Comparison of ENCODE assay signal across 11 cellular contexts in genomic region chr22:22460635-22461034, GRCh38. TPM values are rescaled to one million over a fixed set of nuclear protein-coding genes. Genes with fewer than 3 reads are reported as not detected.
DNase-seq lines count a peak whose midpoint lies in the region; ATAC-seq and TF ChIP-seq lines count a peak whose summit lies in the region.
"Had no signal": no experiment of that assay in that cellular context is flagged by ENCODE, and none has a peak within 500 bp of the region (broad histone marks: within the 10 kb centered on the region; RNA-seq: fewer than 3 reads in every experiment).

No MANE protein-coding gene starts in this region.

- H2BK120ac ChIP-seq in mesendoderm (ENCODE audit: low read depth, low read length): no peak overlapping the region

- POLR2A ChIA-PET in Caco-2 (lab: Charles Lee): no interaction called here
- POLR2A ChIA-PET in T-cell (lab: Charles Lee): no interaction called here

- H3K79me1 ChIP-seq in mesendoderm (ENCODE audit: low read length): no peaks in the 10 kb centered on the region

- H3K27me3 Mint-ChIP-seq in Caco-2 (ENCODE audit: insufficient read depth, unreplicated experiment) (peaks cover 2% of the 10 kb centered on the region), T-cell (peaks cover 41% of the 10 kb centered on the region in 2 donors)
- peaks cover 37% of the 10 kb centered on the region for H3K27me3 Mint-ChIP-seq in activated T-cell treated with anti-CD3 and anti-CD28 coated beads, Interleukin-2, amount 50 U/mL, for 72 hours (ENCODE audit: low read depth)

- H4K8ac ChIP-seq in mesendoderm (ENCODE audit: low read depth, low read length): no peak overlapping the region

- H2BK15ac ChIP-seq in mesendoderm (replicated peaks; ENCODE audit: low read depth): no peak overlapping the region

- H3K4me1 ChIP-seq in Caco-2: no peaks in the 10 kb centered on the region
- no peaks in the 10 kb centered on the region for H3K4me1 ChIP-seq in mesendoderm (ENCODE audit: control insufficient read depth, low read depth, low read length)
- no peaks in the 10 kb centered on the region for H3K4me1 ChIP-seq in effector memory CD4-positive, alpha-beta T cell (ENCODE audit: control insufficient read depth, insufficient read depth, low read length, poor library complexity, severe bottlenecking)

- no peak overlapping the region for H3K4me3 Mint-ChIP-seq in Caco-2 (ENCODE audit: unreplicated experiment)
- no peak overlapping the region for H3K4me3 Mint-ChIP-seq in T-cell
- H3K4me3 Mint-ChIP-seq in activated T-cell treated with anti-CD3 and anti-CD28 coated beads, Interleukin-2, amount 50 U/mL, for 72 hours: no peak overlapping the region

- no peak overlapping the region for H3K4me2 ChIP-seq in mesendoderm (ENCODE audit: low read length)

- H3K4me3 ChIP-seq in Caco-2 (ENCODE audit: low read depth, low read length): no peak overlapping the region
- H3K4me3 ChIP-seq in WI38 (ENCODE audit: low read depth, low read length): no peak overlapping the region
- no peak overlapping the region for H3K4me3 ChIP-seq in mesendoderm (ENCODE audit: low read length)
- no peak overlapping the region for H3K4me3 ChIP-seq in effector memory CD4-positive, alpha-beta T cell (ENCODE audit: insufficient read depth, low read depth, low read length, poor library complexity, severe bottlenecking)

- H3K4ac ChIP-seq in mesendoderm (ENCODE audit: low read depth, low read length): no peak overlapping the region

- no peak overlapping the region for H2AK5ac ChIP-seq in mesendoderm (ENCODE audit: low read length)

- H3K27ac Mint-ChIP-seq in Caco-2 (ENCODE audit: unreplicated experiment) (no peak overlapping the region), T-cell (no peak overlapping the region)
- no peak overlapping the region for H3K27ac Mint-ChIP-seq in activated T-cell treated with anti-CD3 and anti-CD28 coated beads, Interleukin-2, amount 50 U/mL, for 72 hours

- H3K27ac ChIP-seq in mesendoderm (ENCODE audit: low read depth, low read length): no peak overlapping the region
- no peak overlapping the region for H3K27ac ChIP-seq in effector memory CD4-positive, alpha-beta T cell (ENCODE audit: insufficient read depth, low read length, poor library complexity, severe bottlenecking)

- H3K4me1 Mint-ChIP-seq in Caco-2 (ENCODE audit: low read depth, unreplicated experiment): peaks cover 7% of the 10 kb centered on the region
- no peaks in the 10 kb centered on the region for H3K4me1 Mint-ChIP-seq in T-cell
- H3K4me1 Mint-ChIP-seq in activated T-cell treated with anti-CD3 and anti-CD28 coated beads, Interleukin-2, amount 50 U/mL, for 72 hours (ENCODE audit: low read depth): no peaks in the 10 kb centered on the region

- H3K56ac ChIP-seq in mesendoderm (ENCODE audit: low read length): no peak overlapping the region

- H3K79me2 ChIP-seq in mesendoderm (ENCODE audit: control insufficient read depth, insufficient read depth, low read length): no peaks in the 10 kb centered on the region

- no TSS peak for BruUV-seq in Caco-2 (replicated peaks; lab: Mats Ljungman, UMichigan)

- DNase-seq in Caco-2 (no peak), HT-29 (ENCODE audit: low spot score) (peak; percentile 18), mesendoderm (peak; percentile 8), T-cell (no peak), GF-D8 (lab: John Stamatoyannopoulos, UW) (no peak)
- no peak for DNase-seq in effector memory CD4-positive, alpha-beta T cell
- no peak for DNase-seq in activated T-cell treated with anti-CD3 and anti-CD28 coated beads, Interleukin-2, amount 50 U/mL, for 72 hours
- DNase-seq: activated CD4-positive, alpha-beta T cell treated with anti-CD3 and anti-CD28 coated beads for 1 hour had no signal

- H3K9me3 Mint-ChIP-seq in Caco-2 (ENCODE audit: unreplicated experiment) (peaks cover 17% of the 10 kb centered on the region), T-cell (peaks cover 8 to 17% (median 16%) of the 10 kb centered on the region in 3 donors)
- H3K9me3 Mint-ChIP-seq in activated T-cell treated with anti-CD3 and anti-CD28 coated beads, Interleukin-2, amount 50 U/mL, for 72 hours: peaks cover 6 to 16% of the 10 kb centered on the region in 2 donors

- H3K9ac ChIP-seq in mesendoderm (ENCODE audit: low read length): no peak overlapping the region

- H3K27me3 ChIP-seq in Caco-2 (replicated peaks; ENCODE audit: control insufficient read depth, insufficient read depth, low read length) (no peaks in the 10 kb centered on the region), mesendoderm (ENCODE audit: insufficient read depth, low read length, poor library complexity) (no peaks in the 10 kb centered on the region)
- peaks cover 5% of the 10 kb centered on the region for H3K27me3 ChIP-seq in effector memory CD4-positive, alpha-beta T cell (replicated peaks; ENCODE audit: control insufficient read depth, insufficient read depth, low read length, poor library complexity, severe bottlenecking)

- intact Hi-C loops in Caco-2 (cut with micrococcal nuclease; ENCODE audit: unreplicated experiment): loop anchor here (5.0 to 10.0 kb wide), 2 partner anchors 92 to 264 kb away; no protein-coding TSS in a partner anchor

- H3K36me3 Mint-ChIP-seq in Caco-2 (ENCODE audit: insufficient read depth, unreplicated experiment) (no peaks in the 10 kb centered on the region), T-cell (no peaks in the 10 kb centered on the region)
- H3K36me3 Mint-ChIP-seq in activated T-cell treated with anti-CD3 and anti-CD28 coated beads, Interleukin-2, amount 50 U/mL, for 72 hours (ENCODE audit: insufficient read depth in 2 of 2): peaks cover 13 to 18% of the 10 kb centered on the region in 2 donors

- no peaks in the 10 kb centered on the region for H3K36me3 ChIP-seq in Caco-2 (ENCODE audit: control insufficient read depth, insufficient read depth, low read length)
- H3K36me3 ChIP-seq in mesendoderm (ENCODE audit: control insufficient read depth, insufficient read depth, low read length): no peaks in the 10 kb centered on the region
- H3K36me3 ChIP-seq in effector memory CD4-positive, alpha-beta T cell (ENCODE audit: control insufficient read depth, insufficient read depth, low read length): no peaks in the 10 kb centered on the region

- TF ChIP-seq CTCF in Caco-2 (IDR thresholded peaks at IDR 0.05; ENCODE audit: insufficient read depth in 1 of 2, low read depth in 1 of 2, low read length in 1 of 2, severe bottlenecking in 1 of 2, unreplicated experiment in 1 of 2) (peak; percentile 7 to 42), WI38 (IDR thresholded peaks at IDR 0.05; ENCODE audit: low read depth, low read length) (peak; percentile 23; the same call in 1 of the 2 replicates)

- H3K18ac ChIP-seq in mesendoderm (ENCODE audit: low read length): no peak overlapping the region

- no peak overlapping the region for H3K23ac ChIP-seq in mesendoderm (ENCODE audit: low read length)

- H3K9me3 ChIP-seq in Caco-2: peaks cover 25% of the 10 kb centered on the region
- H3K9me3 ChIP-seq in effector memory CD4-positive, alpha-beta T cell (ENCODE audit: control insufficient read depth, low read length): peaks cover 15% of the 10 kb centered on the region

- CTCF ChIA-PET in Caco-2 (lab: Charles Lee): no interaction called here
- CTCF ChIA-PET in T-cell (lab: Charles Lee): no interaction called here

- no peak overlapping the region for H2BK5ac ChIP-seq in mesendoderm (ENCODE audit: low read length)

- no peak for ATAC-seq in T-cell (replicated peaks in 1 of 4)
- ATAC-seq in activated T-cell treated with anti-CD3 and anti-CD28 coated beads, Interleukin-2, amount 50 U/mL, for 72 hours (replicated peaks in 1 of 2): no peak

- H4K5ac ChIP-seq in mesendoderm (ENCODE audit: low read length): no peak overlapping the region

RNA-seq across cellular contexts. Expression of gene ZNF280B, which starts 47.9 kb away (rescaled TPM):
- total RNA-seq in Caco-2 (2022) (3.9 and 4.0 TPM in 2 replicates), T-cell (1 to 10 TPM; 1.8 to 2.1 (median 1.9) TPM)
- total RNA-seq in HT-29 (2014; rRNA removed; shearing (Covaris generic)): 0.10 TPM in 1 of 2 replicates, not detected in the other
- polyA plus RNA-seq in mesendoderm (2013, experiment 1 of 2): 4.8 TPM
- polyA plus RNA-seq in mesendoderm (2013, experiment 2 of 2): 4.9 TPM
- total RNA-seq in activated T-cell treated with anti-CD3 and anti-CD28 coated beads, Interleukin-2, amount 50 U/mL, for 72 hours: 1 to 10 TPM; 2.9 to 4.5 TPM

RNA-seq across cellular contexts. Expression of gene ZNF280A, which starts 59.4 kb away (rescaled TPM):
- 2.7 and 2.8 TPM in 2 replicates for total RNA-seq in Caco-2 (2022)
- total RNA-seq in HT-29 (2014; rRNA removed; shearing (Covaris generic)): not detected in 2 replicates
- 0.14 TPM for polyA plus RNA-seq in mesendoderm (2013, experiment 1 of 2)
- polyA plus RNA-seq in mesendoderm (2013, experiment 2 of 2): 0.18 TPM
- total RNA-seq in T-cell: not detected
- not detected for total RNA-seq in activated T-cell treated with anti-CD3 and anti-CD28 coated beads, Interleukin-2, amount 50 U/mL, for 72 hours
- total RNA-seq: fibroblast of lung, myocyte had no signal
- polyA plus RNA-seq: fibroblast of lung had no signal

Comparison
In these comparisons a context has a peak if more than half of its experiments do, and no peak if none do; other contexts are left out.
1. DNase-seq: peak in HT-29 (single experiment) and mesendoderm (single experiment); none in Caco-2 (0 of 2), T-cell (0 of 34), effector memory CD4-positive, alpha-beta T cell (0 of 3), GF-D8 (single experiment) and activated T-cell treated with anti-CD3 and anti-CD28 coated beads, Interleukin-2, amount 50 U/mL, for 72 hours (0 of 2).